ENCODE assay signal across 2 cellular contexts in the genomic region with DNA sequence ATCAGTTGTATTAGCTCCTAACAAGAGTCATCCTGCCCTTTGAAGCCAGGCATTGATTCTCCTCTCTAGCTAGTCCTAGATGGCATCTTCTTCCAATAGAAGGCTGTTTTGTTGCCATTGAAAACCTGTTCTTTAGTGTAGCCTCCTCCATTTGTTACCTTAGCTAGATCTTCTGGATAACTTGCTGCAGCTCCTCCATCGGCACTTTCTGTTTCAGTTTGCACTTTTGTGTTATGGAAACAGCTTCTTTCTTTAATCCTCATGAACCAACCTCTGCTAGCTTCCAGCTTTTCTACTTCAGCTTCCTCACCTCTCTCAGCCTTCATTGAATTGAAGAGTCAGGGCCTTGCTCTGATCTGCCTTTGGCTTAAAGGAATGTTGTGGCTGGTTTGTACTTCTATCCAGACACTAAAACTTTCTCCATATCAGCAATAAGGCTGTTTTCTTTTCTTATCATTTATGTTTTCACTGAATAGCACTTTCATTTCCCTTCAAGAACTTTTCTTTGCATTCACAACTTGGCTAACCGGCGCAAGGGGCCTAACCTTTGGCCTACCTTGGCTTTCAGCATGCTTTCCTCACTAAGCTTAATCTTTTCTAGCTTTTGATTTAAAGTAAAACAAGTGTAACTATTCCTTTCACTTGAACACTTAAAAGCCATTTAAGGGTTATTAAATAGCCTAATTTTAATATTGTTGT.
TF ChIP-seq lines count a peak whose summit lies in the region.

No MANE protein-coding gene starts in this region.

TF ChIP-seq in HEK293, 187 proteins besides CTCF, POLR2A, EP300 and RAD21 (continued from another document):
- no peak for TF ChIP-seq ZNF132 (tag by site-specific recombination; IDR thresholded peaks at IDR 0.05; ENCODE audit: borderline replicate concordance)
TF ChIP-seq in HEK293: peak in this region for 1.

TF ChIP-seq in endothelial cell of umbilical vein, 7 proteins besides CTCF, POLR2A, EP300 and RAD21 (continued from another document):
- TF ChIP-seq GATA2 (IDR thresholded peaks at IDR 0.05; ENCODE audit: insufficient read depth, insufficient read length, low read depth, low read length) = no peak
- TF ChIP-seq FOS (IDR thresholded peaks at IDR 0.05; ENCODE audit: borderline replicate concordance, insufficient read depth, low read length) = no peak
- TF ChIP-seq POLR2AphosphoS5 (IDR thresholded peaks at IDR 0.05; ENCODE audit: insufficient read depth, low read depth, low read length) = no peak
- TF ChIP-seq MYC (IDR thresholded peaks at IDR 0.05; ENCODE audit: low read depth, low read length) = no peak
- TF ChIP-seq EZH2 (IDR thresholded peaks at IDR 0.05; ENCODE audit: borderline replicate concordance, low read depth, low read length, severe bottlenecking) = no peak
- TF ChIP-seq, protein P1, sequence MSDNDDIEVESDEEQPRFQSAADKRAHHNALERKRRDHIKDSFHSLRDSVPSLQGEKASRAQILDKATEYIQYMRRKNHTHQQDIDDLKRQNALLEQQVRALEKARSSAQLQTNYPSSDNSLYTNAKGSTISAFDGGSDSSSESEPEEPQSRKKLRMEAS (IDR thresholded peaks at IDR 0.05; ENCODE audit: insufficient read depth, insufficient read length) = no peak
TF ChIP-seq in endothelial cell of umbilical vein: peak in this region for 0.
